In the genomic region with DNA sequence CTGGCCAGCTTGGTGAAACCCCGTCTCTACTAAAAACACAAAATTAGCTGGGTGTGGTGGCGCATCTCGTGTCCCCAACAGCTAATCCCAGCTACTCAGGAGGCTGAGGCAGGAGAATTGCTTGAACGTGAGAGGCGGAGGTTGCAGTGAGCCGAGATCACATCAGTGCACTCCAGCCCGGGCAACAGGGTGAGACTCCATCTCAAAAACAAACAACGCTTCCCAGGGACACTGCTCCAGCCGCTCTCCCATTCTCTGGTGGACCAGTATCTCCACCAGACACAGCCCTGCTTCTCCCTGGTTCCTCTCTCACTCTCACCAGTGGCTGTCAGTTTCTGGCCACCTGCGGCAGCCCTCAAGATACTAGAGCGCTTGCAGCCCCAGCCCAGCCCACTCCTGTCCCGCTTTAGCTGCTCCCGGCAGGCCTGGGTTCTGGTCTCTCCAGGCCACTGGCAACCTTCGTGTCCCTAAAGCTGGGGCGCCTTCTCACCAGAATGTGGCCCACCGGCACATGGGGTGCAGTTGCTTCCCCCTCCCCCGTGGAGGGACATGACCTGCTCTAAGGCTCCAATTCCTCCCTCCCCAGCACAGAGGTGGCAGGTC, we compare ENCODE assay signal across 23 cellular contexts. TPM values are rescaled to one million over a fixed set of nuclear protein-coding genes. Genes with fewer than 3 reads are reported as not detected.
"Had no signal": no experiment of that assay in that cellular context is flagged by ENCODE, and none has a peak within 500 bp of the region (broad histone marks: within the 10 kb centered on the region; RNA-seq: fewer than 3 reads in every experiment).

No MANE protein-coding gene starts in this region.

- H3K9me3 Mint-ChIP-seq: dendritic cell treated with granulocyte-macrophage colony-stimulating factor and Interleukin-4, amounts not matched to agents 40 ng/mL and 50 ng/mL, for 4 days; effector memory CD8-positive, alpha-beta T cell; naive B cell; nephron; stimulated activated naive B cell treated with anti-CD40 and anti-IgM and Interleukin-4, amounts not matched to agents 10 μg/mL and 1 μg/mL and 100 μg/mL, for 72 hours; stimulated activated naive CD8-positive, alpha-beta T cell treated with anti-CD3 and anti-CD28 coated beads, Interleukin-15, amount 100 ng/mL, for 72 hours had no signal

- FAIRE-seq: colon, keratinocyte had no signal

- H3K27ac Mint-ChIP-seq: dendritic cell treated with granulocyte-macrophage colony-stimulating factor and Interleukin-4, amounts not matched to agents 40 ng/mL and 50 ng/mL, for 4 days; immature natural killer cell; nephron; stimulated activated naive B cell treated with anti-CD40 and anti-IgM and Interleukin-4, amounts not matched to agents 10 μg/mL and 1 μg/mL and 100 μg/mL, for 72 hours had no signal

- H3K27me3 ChIP-seq: esophagus squamous epithelium, gastroesophageal sphincter, testis, tibial nerve had no signal

- H3K27me3 Mint-ChIP-seq: dendritic cell treated with granulocyte-macrophage colony-stimulating factor and Interleukin-4, amounts not matched to agents 40 ng/mL and 50 ng/mL, for 4 days; effector memory CD8-positive, alpha-beta T cell; naive B cell; stimulated activated naive B cell treated with anti-CD40 and anti-IgM and Interleukin-4, amounts not matched to agents 10 μg/mL and 1 μg/mL and 100 μg/mL, for 72 hours; stimulated activated naive CD8-positive, alpha-beta T cell treated with anti-CD3 and anti-CD28 coated beads, Interleukin-15, amount 100 ng/mL, for 72 hours had no signal

- H3K4me1 ChIP-seq: esophagus squamous epithelium, gastroesophageal sphincter, testis, tibial nerve had no signal

- DNase-seq: effector memory CD8-positive, alpha-beta T cell; esophagus squamous epithelium; foreskin fibroblast; immature natural killer cell; left colon; left ventricle myocardium superior; mesendoderm; naive B cell; stimulated activated CD4-positive, alpha-beta T cell treated with anti-CD3 and anti-CD28 coated beads, Interleukin-2, amount 100 ng/mL, for 24 hours; stimulated activated CD4-positive, alpha-beta T cell treated with anti-CD3 and anti-CD28 coated beads, Interleukin-4, amount 100 ng/mL, for 4 hours; stimulated activated naive B cell treated with anti-CD40 and anti-IgM and Interleukin-4, amounts not matched to agents 10 μg/mL and 1 μg/mL and 100 μg/mL, for 72 hours; stimulated activated naive CD8-positive, alpha-beta T cell treated with anti-CD3 and anti-CD28 coated beads, Interleukin-15, amount 100 ng/mL, for 72 hours; testis had no signal

- H3K4me3 Mint-ChIP-seq: dendritic cell treated with granulocyte-macrophage colony-stimulating factor and Interleukin-4, amounts not matched to agents 40 ng/mL and 50 ng/mL, for 4 days; effector memory CD8-positive, alpha-beta T cell; immature natural killer cell; naive B cell; nephron; stimulated activated naive B cell treated with anti-CD40 and anti-IgM and Interleukin-4, amounts not matched to agents 10 μg/mL and 1 μg/mL and 100 μg/mL, for 72 hours; stimulated activated naive CD8-positive, alpha-beta T cell treated with anti-CD3 and anti-CD28 coated beads, Interleukin-15, amount 100 ng/mL, for 72 hours had no signal

- H3K27ac ChIP-seq: epithelial cell of prostate, esophagus squamous epithelium, gastroesophageal sphincter, skin epidermis, testis, tibial nerve had no signal

- H3K4me3 ChIP-seq: esophagus squamous epithelium, gastroesophageal sphincter, skin epidermis, testis, tibial nerve had no signal

- ATAC-seq: effector memory CD8-positive, alpha-beta T cell; gastroesophageal sphincter; left ventricle myocardium superior; sciatic nerve; stimulated activated naive B cell treated with anti-CD40 and anti-IgM and Interleukin-4, amounts not matched to agents 10 μg/mL and 1 μg/mL and 100 μg/mL, for 72 hours; stimulated activated naive CD8-positive, alpha-beta T cell treated with anti-CD3 and anti-CD28 coated beads, Interleukin-15, amount 100 ng/mL, for 72 hours had no signal

- H3K9me3 ChIP-seq: esophagus squamous epithelium, gastroesophageal sphincter, testis, tibial nerve had no signal

- H3K4me1 Mint-ChIP-seq: immature natural killer cell; stimulated activated naive CD8-positive, alpha-beta T cell treated with anti-CD3 and anti-CD28 coated beads, Interleukin-15, amount 100 ng/mL, for 72 hours had no signal

RNA-seq across cellular contexts. Expression of a gene that starts 44.7 kb away (rescaled TPM):
- total RNA-seq: urinary bladder had no signal
